18 cellular contexts compared by ENCODE assay signal in genomic region chr16:84763629-84764028, GRCh38.
"Had no signal": no experiment of that assay in that cellular context is flagged by ENCODE, and none has a peak within 500 bp of the region (broad histone marks: within the 10 kb centered on the region; RNA-seq: fewer than 3 reads in every experiment).

No MANE protein-coding gene starts in this region.

- H3K27me3 ChIP-seq: body of pancreas, dorsolateral prefrontal cortex, foreskin keratinocyte, suprapubic skin had no signal

- H3K4me3 Mint-ChIP-seq: activated naive CD8-positive, alpha-beta T cell treated with anti-CD3 and anti-CD28 coated beads, Interleukin-2, amount 10 ng/mL, durations not matched to agents 7 days and 5 days; activated T-helper 17 cell treated with anti-CD3 and anti-CD28 coated beads, Interleukin-2, amount 50 U/mL, for 72 hours; stimulated activated naive CD8-positive, alpha-beta T cell treated with anti-CD3 and anti-CD28 coated beads, Interleukin-15, Interleukin-2, amounts not matched to agents 100 ng/mL and 50 ng/mL, for 24 hours; type B pancreatic cell had no signal

- H3K27me3 Mint-ChIP-seq: activated naive CD8-positive, alpha-beta T cell treated with anti-CD3 and anti-CD28 coated beads, Interleukin-2, amount 10 ng/mL, durations not matched to agents 7 days and 5 days; activated T-helper 17 cell treated with anti-CD3 and anti-CD28 coated beads, Interleukin-2, amount 50 U/mL, for 72 hours; stimulated activated naive CD8-positive, alpha-beta T cell treated with anti-CD3 and anti-CD28 coated beads, Interleukin-15, Interleukin-2, amounts not matched to agents 100 ng/mL and 50 ng/mL, for 24 hours; type B pancreatic cell had no signal

- H3K9me3 Mint-ChIP-seq: activated naive CD8-positive, alpha-beta T cell treated with anti-CD3 and anti-CD28 coated beads, Interleukin-2, amount 10 ng/mL, durations not matched to agents 7 days and 5 days; activated T-helper 17 cell treated with anti-CD3 and anti-CD28 coated beads, Interleukin-2, amount 50 U/mL, for 72 hours; stimulated activated naive CD8-positive, alpha-beta T cell treated with anti-CD3 and anti-CD28 coated beads, Interleukin-15, Interleukin-2, amounts not matched to agents 100 ng/mL and 50 ng/mL, for 24 hours; type B pancreatic cell had no signal

- FAIRE-seq: kidney had no signal

- H3K27ac ChIP-seq: body of pancreas, dorsolateral prefrontal cortex, foreskin keratinocyte, suprapubic skin, WERI-Rb-1 had no signal

- ATAC-seq: activated T-helper 17 cell treated with anti-CD3 and anti-CD28 coated beads, Interleukin-2, amount 50 U/mL, for 72 hours; body of pancreas; foreskin keratinocyte; left lobe of liver had no signal

- H3K4me3 ChIP-seq: body of pancreas, dorsolateral prefrontal cortex, lung, suprapubic skin had no signal

- H3K9me3 ChIP-seq: body of pancreas, suprapubic skin had no signal

- H3K4me1 ChIP-seq: body of pancreas, foreskin keratinocyte, suprapubic skin had no signal

- H3K27ac Mint-ChIP-seq: activated naive CD8-positive, alpha-beta T cell treated with anti-CD3 and anti-CD28 coated beads, Interleukin-2, amount 10 ng/mL, durations not matched to agents 7 days and 5 days; activated T-helper 17 cell treated with anti-CD3 and anti-CD28 coated beads, Interleukin-2, amount 50 U/mL, for 72 hours; stimulated activated naive CD8-positive, alpha-beta T cell treated with anti-CD3 and anti-CD28 coated beads, Interleukin-15, Interleukin-2, amounts not matched to agents 100 ng/mL and 50 ng/mL, for 24 hours; type B pancreatic cell had no signal

- DNase-seq: activated CD4-positive, alpha-beta T cell treated with anti-CD3 and anti-CD28 coated beads for 1 hour; activated CD4-positive, alpha-beta T cell treated with anti-CD3 and anti-CD28 coated beads, Interleukin-2, amount 50 U/mL, for 4 hours; activated naive CD4-positive, alpha-beta T cell treated with Interleukin-2 at 50 U/mL for 16 hours; activated naive CD8-positive, alpha-beta T cell treated with anti-CD3 and anti-CD28 coated beads, Interleukin-2, amount 10 ng/mL, durations not matched to agents 7 days and 5 days; body of pancreas; caudate nucleus; foreskin keratinocyte; hypothalamus; kidney; midbrain; WERI-Rb-1 had no signal
